In the genomic region with DNA sequence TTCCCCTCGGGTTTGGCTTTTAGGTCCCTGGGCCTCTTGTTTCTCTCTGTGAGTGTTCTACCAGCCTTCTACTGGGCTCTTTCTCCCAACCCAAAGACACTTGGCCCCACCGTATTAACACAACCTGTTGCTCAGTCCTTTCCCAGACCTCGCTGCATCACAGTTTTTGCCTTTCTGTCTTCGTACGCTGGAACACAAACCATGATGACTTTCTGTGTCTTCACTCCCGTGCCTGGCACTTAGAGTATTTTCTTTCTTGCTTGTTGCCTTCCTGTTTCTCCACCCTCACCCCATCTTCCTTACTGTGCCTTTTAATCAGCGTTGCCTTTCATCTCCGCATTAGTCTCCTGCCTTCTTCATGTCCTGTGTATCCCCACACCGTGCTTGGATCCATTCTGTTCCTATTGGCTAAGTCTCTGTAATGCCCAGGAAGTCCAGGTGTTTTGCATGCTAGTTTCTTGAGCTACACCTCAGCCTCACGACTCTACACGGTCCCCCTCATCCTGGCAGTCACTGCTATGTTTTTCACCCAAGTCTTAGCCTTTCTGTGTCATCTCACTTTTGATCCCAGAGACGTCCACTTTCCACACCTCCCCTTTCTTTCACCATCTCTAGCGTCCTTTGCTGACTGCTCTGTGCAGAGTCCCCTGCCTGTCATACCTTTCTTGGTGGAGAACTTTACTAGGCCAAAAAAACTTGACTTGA, we compare ENCODE assay signal across 1 cellular context.
TF ChIP-seq lines count a peak whose summit lies in the region.

No MANE protein-coding gene starts in this region.

TF ChIP-seq in GM12878, 131 proteins besides CTCF, POLR2A, EP300 and RAD21:
- no peak for TF ChIP-seq SREBF2 (IDR thresholded peaks at IDR 0.05; ENCODE audit: low read length)
- TF ChIP-seq, protein P1, sequence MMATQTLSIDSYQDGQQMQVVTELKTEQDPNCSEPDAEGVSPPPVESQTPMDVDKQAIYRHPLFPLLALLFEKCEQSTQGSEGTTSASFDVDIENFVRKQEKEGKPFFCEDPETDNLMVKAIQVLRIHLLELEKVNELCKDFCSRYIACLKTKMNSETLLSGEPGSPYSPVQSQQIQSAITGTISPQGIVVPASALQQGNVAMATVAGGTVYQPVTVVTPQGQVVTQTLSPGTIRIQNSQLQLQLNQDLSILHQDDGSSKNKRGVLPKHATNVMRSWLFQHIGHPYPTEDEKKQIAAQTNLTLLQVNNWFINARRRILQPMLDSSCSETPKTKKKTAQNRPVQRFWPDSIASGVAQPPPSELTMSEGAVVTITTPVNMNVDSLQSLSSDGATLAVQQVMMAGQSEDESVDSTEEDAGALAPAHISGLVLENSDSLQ (IDR thresholded peaks at IDR 0.05): 0 out of 2 replicates have a peak, but pooled peaks have one; percentile 18
- peak; percentile 11 to 24; a peak in 1 of 4 replicates for TF ChIP-seq BHLHE40 (IDR thresholded peaks at IDR 0.05; ENCODE audit: borderline replicate concordance in 1 of 2, low read depth in 2 of 2, low read length in 1 of 2)
- TF ChIP-seq SMARCA5 (IDR thresholded peaks at IDR 0.05): no peak
- 0 out of 2 replicates have a peak, but pooled peaks have one; percentile 29 for TF ChIP-seq NKRF (conservative IDR thresholded peaks at IDR 0.05)
